In genomic region chr10:77582710-77583115, GRCh38 we compare ENCODE assay signal across 12 cellular contexts. TPM values are rescaled to one million over a fixed set of nuclear protein-coding genes. Genes with fewer than 3 reads are reported as not detected.
DNase-seq lines count a peak whose midpoint lies in the region; ATAC-seq and TF ChIP-seq lines count a peak whose summit lies in the region.
"Had no signal": no experiment of that assay in that cellular context is flagged by ENCODE, and none has a peak within 500 bp of the region (broad histone marks: within the 10 kb centered on the region; RNA-seq: fewer than 3 reads in every experiment).

No MANE protein-coding gene starts in this region.

- H3K36me3 ChIP-seq in SJCRH30 (no peaks in the 10 kb centered on the region), suprapubic skin (no peaks in the 10 kb centered on the region)

- no peaks in the 10 kb centered on the region for H3K9me3 ChIP-seq in SJCRH30 (replicated peaks)
- no peaks in the 10 kb centered on the region for H3K9me3 ChIP-seq in suprapubic skin

- TF ChIP-seq EP300 in suprapubic skin (IDR thresholded peaks at IDR 0.05): no peak

- ATAC-seq in HG03159 (IDR thresholded peaks at IDR 0.05; ENCODE audit: unreplicated experiment) (no peak), left ventricle myocardium superior (no peak)
- ATAC-seq: T-helper 17 cell had no signal

- intact Hi-C loops in left ventricle myocardium superior (cut with micrococcal nuclease): no loop called here

- H3K4me1 ChIP-seq in SJCRH30 (peaks cover 24% of the 10 kb centered on the region), suprapubic skin (no peaks in the 10 kb centered on the region)

- no peak for TF ChIP-seq POLR2A in suprapubic skin (IDR thresholded peaks at IDR 0.05)

- no peaks in the 10 kb centered on the region for H3K27me3 ChIP-seq in SJCRH30
- no peaks in the 10 kb centered on the region for H3K27me3 ChIP-seq in suprapubic skin

- 86% methylated on average over 4 of the region's 4 CpGs for WGBS in suprapubic skin

- TF ChIP-seq CTCF in fibroblast of pulmonary artery (IDR thresholded peaks at IDR 0.05; ENCODE audit: low read length, missing control alignments) (no peak), suprapubic skin (IDR thresholded peaks at IDR 0.05) (no peak)

- H3K27ac ChIP-seq in SJCRH30 (no peak overlapping the region), suprapubic skin (no peak overlapping the region)

- H3K4me3 ChIP-seq in SJCRH30 (no peak overlapping the region), fibroblast of pulmonary artery (replicated peaks; ENCODE audit: low read depth, low read length) (no peak overlapping the region), suprapubic skin (no peak overlapping the region)

- peak; percentile 4 for DNase-seq in stimulated activated CD4-positive, alpha-beta T cell treated with anti-CD3 and anti-CD28 coated beads, Interleukin-1b, Interleukin-23, amount 100 ng/mL, for 48 hours
- no peak for DNase-seq in stimulated activated CD4-positive, alpha-beta T cell treated with anti-CD3 and anti-CD28 coated beads, Interleukin-2, amount 100 ng/mL, for 24 hours
- DNase-seq in SJCRH30 (peak; percentile 45 to 48), fibroblast of pulmonary artery (ENCODE audit: low read depth) (peak; percentile 57), dermis blood vessel endothelial cell (no peak), suprapubic skin (ENCODE audit: low spot score in 2 of 2) (no peak), left ventricle myocardium superior (no peak)
- DNase-seq: hippocampal formation, retina, T-helper 17 cell had no signal

RNA-seq across cellular contexts. Expression of gene KCNMA1, which starts 54.9 kb away (rescaled TPM):
- total RNA-seq in SJCRH30 (2014; rRNA removed; shearing (Covaris generic)): 0.33 and 0.69 TPM in 2 replicates
- total RNA-seq in dermis blood vessel endothelial cell: under 0.01 and 0.05 TPM in 2 replicates
- 10 to 100 TPM in 1 of 4 donors, 1 to 10 TPM in 3; 4.6 to 10.5 (median 7.8) TPM for total RNA-seq in suprapubic skin
- total RNA-seq in left ventricle myocardium superior: 2.5 TPM
- total RNA-seq: activated naive CD4-positive, alpha-beta T cell treated with anti-CD3 and anti-CD28 coated beads, Interleukin-2, amount 50 U/mL, for 72 hours had no signal

Comparison
In these comparisons a context has a peak if more than half of its experiments do, and no peak if none do; other contexts are left out.
1. DNase-seq: peak in stimulated activated CD4-positive, alpha-beta T cell treated with anti-CD3 and anti-CD28 coated beads, Interleukin-1b, Interleukin-23, amount 100 ng/mL, for 48 hours (single experiment), SJCRH30 (2 of 2) and fibroblast of pulmonary artery (single experiment); none in stimulated activated CD4-positive, alpha-beta T cell treated with anti-CD3 and anti-CD28 coated beads, Interleukin-2, amount 100 ng/mL, for 24 hours (0 of 2), dermis blood vessel endothelial cell (single experiment), suprapubic skin (0 of 2) and left ventricle myocardium superior (single experiment).